In the genomic region with DNA sequence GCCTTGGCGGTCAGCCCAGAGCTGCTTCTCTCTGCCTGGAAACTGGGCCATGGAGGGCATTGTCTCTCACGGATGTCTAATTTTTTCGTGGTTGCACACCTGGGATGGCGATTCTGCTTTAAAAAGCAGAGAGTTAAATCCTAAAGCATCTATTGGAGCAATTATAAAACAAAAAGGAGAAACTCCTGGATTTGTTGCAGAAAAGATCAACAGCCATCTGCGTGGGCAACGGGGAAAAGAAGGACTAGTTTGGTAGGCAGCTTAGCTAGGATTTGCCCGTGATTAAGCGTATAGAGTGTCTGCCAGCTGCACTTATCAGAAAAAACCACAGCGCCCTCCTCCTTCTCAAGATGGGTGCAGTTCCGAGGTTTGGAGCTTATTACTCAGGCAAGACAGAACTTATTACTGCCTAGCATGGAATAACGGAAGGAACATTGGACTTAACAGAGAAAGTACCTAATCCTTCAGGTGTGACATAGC, we compare ENCODE assay signal across 1 cellular context.
TF ChIP-seq lines count a peak whose summit lies in the region.

No MANE protein-coding gene starts in this region.

TF ChIP-seq in IMR-90, 13 proteins besides CTCF, POLR2A, EP300 and RAD21 (continued from another document):
- no peak for TF ChIP-seq USF2 (IDR thresholded peaks at IDR 0.05; ENCODE audit: low read depth, low read length)
- no peak for TF ChIP-seq SMC3 (IDR thresholded peaks at IDR 0.05; ENCODE audit: low read depth, low read length)
- TF ChIP-seq RCOR1 (IDR thresholded peaks at IDR 0.05; ENCODE audit: insufficient replicate concordance, low read length): no peak
- no peak for TF ChIP-seq CHD1 (IDR thresholded peaks at IDR 0.05; ENCODE audit: low read depth, low read length)
